Comparison of ENCODE assay signal across 1 cellular context in genomic region chr2:99345446-99345845, GRCh38. TPM values are rescaled to one million over a fixed set of nuclear protein-coding genes. Genes with fewer than 3 reads are reported as not detected.
"Had no signal": no experiment of that assay in that cellular context is flagged by ENCODE, and none has a peak within 500 bp of the region (broad histone marks: within the 10 kb centered on the region; RNA-seq: fewer than 3 reads in every experiment).

No MANE protein-coding gene starts in this region.

RNA-seq across cellular contexts. Expression of gene LYG1, which starts 44.4 kb away (rescaled TPM):
- total RNA-seq: ascending aorta had no signal
